9 cellular contexts compared by ENCODE assay signal in the genomic region with DNA sequence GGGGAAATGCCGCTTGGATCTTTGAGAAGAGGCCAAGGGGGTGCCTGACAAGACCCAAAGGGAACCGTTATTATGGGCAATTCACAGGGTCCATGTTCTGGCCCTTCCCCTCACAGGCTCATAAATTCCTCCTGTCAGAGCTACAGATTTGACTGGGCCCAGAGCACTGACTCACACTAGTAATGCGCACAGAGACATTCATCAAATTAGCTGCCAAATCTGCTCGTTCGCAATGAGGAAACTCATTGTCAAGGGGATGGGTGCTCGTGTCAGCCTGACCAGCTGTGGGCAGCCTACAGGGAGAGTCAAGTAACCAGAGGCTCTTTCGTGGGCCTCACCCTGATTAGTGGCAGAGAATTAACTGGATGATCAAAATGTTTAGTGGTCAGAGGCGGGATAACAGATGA.
DNase-seq lines count a peak whose midpoint lies in the region; ATAC-seq, FAIRE-seq and TF ChIP-seq lines count a peak whose summit lies in the region.
"Had no signal": no experiment of that assay in that cellular context is flagged by ENCODE, and none has a peak within 500 bp of the region (broad histone marks: within the 10 kb centered on the region; RNA-seq: fewer than 3 reads in every experiment).

No MANE protein-coding gene starts in this region.

- H3K4me2 ChIP-seq in PC-9: peak overlapping the region; percentile 55

- ATAC-seq in GM18508 (IDR thresholded peaks at IDR 0.05; ENCODE audit: insufficient read depth, unreplicated experiment): peak; percentile 3
- peak; percentile 19 for ATAC-seq in HG02588 (IDR thresholded peaks at IDR 0.05; ENCODE audit: unreplicated experiment)

- intact Hi-C loops in PC-9 (cut with micrococcal nuclease; ENCODE audit: unreplicated experiment): loop anchor here (2.0 to 10.0 kb wide), 6 partner anchors 64 to 994 kb away; a partner anchor contains a TSS

- H3K9me2 ChIP-seq in PC-9 (ENCODE audit: insufficient read depth): no peaks in the 10 kb centered on the region

- H3K27ac ChIP-seq in PC-9: peak overlapping the region; percentile 87

- FAIRE-seq in frontal cortex (lab: Jason Lieb, UNC): no peak

- H3K27me3 ChIP-seq in PC-9 (ENCODE audit: insufficient read depth, low read depth): no peaks in the 10 kb centered on the region

- H3K9me3 ChIP-seq in PC-9 (ENCODE audit: insufficient read depth, low read depth): no peaks in the 10 kb centered on the region

- H2AFZ ChIP-seq in PC-9: no peak overlapping the region

- H3K36me3 ChIP-seq in PC-9 (ENCODE audit: low read depth): no peaks in the 10 kb centered on the region

- H3K4me1 ChIP-seq in PC-9 (replicated peaks; ENCODE audit: insufficient read depth): peaks cover 48% of the 10 kb centered on the region

- no TSS peak for BruUV-seq in PC-9 (replicated peaks; lab: Mats Ljungman, UMichigan)

- CTCF ChIA-PET in PC-9 (lab: Charles Lee): no interaction called here

- no peak for TF ChIP-seq CTCF in PC-9 (conservative IDR thresholded peaks at IDR 0.05)

- POLR2A ChIA-PET in PC-9 (lab: Charles Lee; ENCODE audit: unreplicated experiment): interaction anchor here (0.7 kb wide), 1 partner anchor 145 kb away, joined by 4 read pairs; no protein-coding TSS in a partner anchor

- H4K20me1 ChIP-seq in PC-9 (ENCODE audit: insufficient read depth): no peaks in the 10 kb centered on the region

- H3K79me2 ChIP-seq in PC-9 (ENCODE audit: low read depth): no peaks in the 10 kb centered on the region

- DNase-seq in PC-9: peak; percentile 57 to 93
- DNase-seq in islet precursor cell: peak; percentile 82
- DNase-seq in frontal cortex (ENCODE audit: low spot score in 2 of 2): no peak
- no peak for DNase-seq in NCI-H1436 treated with DMSO at 0.1 percent for 48 hours (lab: John Stamatoyannopoulos, UW)
- no peak for DNase-seq in NAMALWA (ENCODE audit: low spot score)
- no peak for DNase-seq in stimulated activated CD4-positive, alpha-beta T cell treated with anti-CD3 and anti-CD28 coated beads, Interleukin-4, amount 100 ng/mL, for 24 hours

- H3K4me3 ChIP-seq in PC-9: no peak overlapping the region
- H3K4me3 ChIP-seq: dorsolateral prefrontal cortex had no signal

- H3F3A ChIP-seq in PC-9 (ENCODE audit: insufficient read depth, low read depth): peaks cover 34% of the 10 kb centered on the region

Comparison
In these comparisons a context has a peak if more than half of its experiments do, and no peak if none do; other contexts are left out.
1. DNase-seq: peak in PC-9 (2 of 2) and islet precursor cell (single experiment); none in frontal cortex (0 of 2), NCI-H1436 treated with DMSO at 0.1 percent for 48 hours (single experiment), NAMALWA (single experiment) and stimulated activated CD4-positive, alpha-beta T cell treated with anti-CD3 and anti-CD28 coated beads, Interleukin-4, amount 100 ng/mL, for 24 hours (single experiment).